10 cellular contexts compared by ENCODE assay signal in the genomic region with DNA sequence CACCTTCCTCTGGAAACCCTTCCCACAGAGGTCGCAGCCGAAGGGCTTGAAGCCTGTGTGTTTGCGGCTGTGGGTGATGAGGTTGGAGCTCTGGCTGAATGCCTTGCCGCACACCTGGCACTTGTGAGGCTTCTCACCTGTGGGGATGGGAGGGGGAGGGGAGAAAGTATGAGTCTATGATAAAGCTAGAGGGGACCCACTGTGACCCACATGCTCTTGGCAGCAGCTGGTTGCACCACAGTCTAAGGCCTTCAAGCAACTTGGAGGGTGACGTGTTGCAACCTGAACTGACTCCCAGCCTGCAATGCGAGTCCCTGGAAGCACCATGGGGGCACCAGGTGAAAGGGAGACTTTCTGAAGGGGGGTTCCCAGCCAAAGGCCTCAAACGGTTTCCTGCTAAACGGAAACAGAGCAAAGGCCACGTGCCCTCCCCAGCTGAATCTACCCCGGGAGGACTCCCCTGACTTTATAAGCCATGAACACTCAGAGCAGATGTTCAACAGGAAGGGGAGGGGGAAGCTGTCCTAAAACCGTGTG. TPM values are rescaled to one million over a fixed set of nuclear protein-coding genes. Genes with fewer than 3 reads are reported as not detected.
DNase-seq lines count a peak whose midpoint lies in the region; ATAC-seq and TF ChIP-seq lines count a peak whose summit lies in the region.
"Had no signal": no experiment of that assay in that cellular context is flagged by ENCODE, and none has a peak within 500 bp of the region (broad histone marks: within the 10 kb centered on the region; RNA-seq: fewer than 3 reads in every experiment).

No MANE protein-coding gene starts in this region.

- peak overlapping the region; percentile 82 for H3K27ac Mint-ChIP-seq in activated CD8-positive, alpha-beta T cell treated with anti-CD3 and anti-CD28 coated beads for 36 hours
- H3K27ac Mint-ChIP-seq: nephron had no signal

- no peak overlapping the region for H2AK5ac ChIP-seq in neuronal stem cell (ENCODE audit: low read depth, low read length)

- H3K14ac ChIP-seq in neuronal stem cell (ENCODE audit: low read length): no peak overlapping the region

- no peaks in the 10 kb centered on the region for H3K36me3 ChIP-seq in neuronal stem cell (replicated peaks in 1 of 2; ENCODE audit: control insufficient read depth in 2 of 2, insufficient read depth in 2 of 2, low read length in 2 of 2)
- no peaks in the 10 kb centered on the region for H3K36me3 ChIP-seq in ovary

- H3K4me2 ChIP-seq in neuronal stem cell (ENCODE audit: insufficient read depth, low read length, poor library complexity, severe bottlenecking): no peak overlapping the region

- intact Hi-C loops in activated CD8-positive, alpha-beta T cell treated with anti-CD3 and anti-CD28 coated beads for 36 hours (cut with micrococcal nuclease): no loop called here
- intact Hi-C loops in ovary (cut with DNase I): no loop called here

- peak overlapping the region; percentile 37 for H3K4me3 Mint-ChIP-seq in activated CD8-positive, alpha-beta T cell treated with anti-CD3 and anti-CD28 coated beads for 36 hours
- H3K4me3 Mint-ChIP-seq: nephron had no signal

- H3K9me3 Mint-ChIP-seq in activated CD8-positive, alpha-beta T cell treated with anti-CD3 and anti-CD28 coated beads for 36 hours: no peaks in the 10 kb centered on the region
- H3K9me3 Mint-ChIP-seq: nephron had no signal

- no peak for TF ChIP-seq CTCF in activated CD8-positive, alpha-beta T cell treated with anti-CD3 and anti-CD28 coated beads for 36 hours (IDR thresholded peaks at IDR 0.05)
- TF ChIP-seq CTCF in ovary (IDR thresholded peaks at IDR 0.05): no peak

- POLR2A ChIA-PET in activated CD8-positive, alpha-beta T cell treated with anti-CD3 and anti-CD28 coated beads for 36 hours (lab: Charles Lee): interaction anchor here (0.7 to 5.9 kb wide), 9 partner anchors 9 to 306 kb away, joined by 3 to 115 read pairs (median 4); a partner anchor contains a TSS

- no peak overlapping the region for H3K23ac ChIP-seq in neuronal stem cell (ENCODE audit: low read depth, low read length, poor library complexity)

- TF ChIP-seq EP300 in ovary (IDR thresholded peaks at IDR 0.05): no peak

- peaks cover 82% of the 10 kb centered on the region for H3K4me1 Mint-ChIP-seq in activated CD8-positive, alpha-beta T cell treated with anti-CD3 and anti-CD28 coated beads for 36 hours (ENCODE audit: low read depth)

- H4K8ac ChIP-seq in neuronal stem cell (ENCODE audit: low read depth, low read length): no peak overlapping the region

- H2BK15ac ChIP-seq in neuronal stem cell (ENCODE audit: low read length): no peak overlapping the region

- CTCF ChIA-PET in activated CD8-positive, alpha-beta T cell treated with anti-CD3 and anti-CD28 coated beads for 36 hours (lab: Charles Lee): interaction anchor here (0.8 to 3.4 kb wide), 3 partner anchors 8 to 114 kb away, joined by 3 to 46 read pairs (median 6); a partner anchor contains a TSS

- H4K91ac ChIP-seq in neuronal stem cell (ENCODE audit: low read depth, low read length, poor library complexity): no peak overlapping the region

- no peak overlapping the region for H2BK12ac ChIP-seq in neuronal stem cell (ENCODE audit: low read length)

- peak overlapping the region; percentile 19 for H3K18ac ChIP-seq in neuronal stem cell (ENCODE audit: low read length)

- no peaks in the 10 kb centered on the region for H3K27me3 Mint-ChIP-seq in activated CD8-positive, alpha-beta T cell treated with anti-CD3 and anti-CD28 coated beads for 36 hours

- no CpG with 5 or more reads among the region's 11 CpGs for WGBS in neuronal stem cell (ENCODE audit: extremely low coverage in 2 of 2, insufficient read length in 2 of 2, insufficient replicate concordance in 1 of 2), 2 donors
- 45 to 59% (median 50%) methylated on average over 11 of the region's 11 CpGs for WGBS in ovary, 3 donors

- ATAC-seq in HG03460 (IDR thresholded peaks at IDR 0.05; ENCODE audit: unreplicated experiment) (peak; percentile 46), GM21528 (IDR thresholded peaks at IDR 0.05; ENCODE audit: low FRiP score, unreplicated experiment) (no peak)
- ATAC-seq in activated CD8-positive, alpha-beta T cell treated with anti-CD3 and anti-CD28 coated beads for 36 hours: peak; percentile 82

- DNase-seq in activated CD8-positive, alpha-beta T cell treated with anti-CD3 and anti-CD28 coated beads for 36 hours: peak; percentile 93
- DNase-seq in neuronal stem cell (ENCODE audit: low spot score) (no peak), DMS79 (lab: John Stamatoyannopoulos, UW) (no peak), ovary (no peak), NCI-H774 (lab: John Stamatoyannopoulos, UW) (no peak)

- no peak overlapping the region for H3K4me3 ChIP-seq in neuronal stem cell (ENCODE audit: low read length in 2 of 2)
- no peak overlapping the region for H3K4me3 ChIP-seq in ovary

- no peak overlapping the region for H2AFZ ChIP-seq in neuronal stem cell (ENCODE audit: low read length)

- peaks cover 13 to 91% (median 36%) of the 10 kb centered on the region in 3 experiments for H3K27me3 ChIP-seq in neuronal stem cell (ENCODE audit: control insufficient read depth in 3 of 3, insufficient read depth in 3 of 3, low read depth in 1 of 3, low read length in 3 of 3)
- H3K27me3 ChIP-seq in ovary: no peaks in the 10 kb centered on the region

- H2BK5ac ChIP-seq in neuronal stem cell (ENCODE audit: low read length): no peak overlapping the region

- H3K4ac ChIP-seq in neuronal stem cell (ENCODE audit: low read length): no peak overlapping the region

- H3K9me3 ChIP-seq in neuronal stem cell (replicated peaks in 1 of 2; ENCODE audit: control insufficient read depth in 2 of 2, insufficient read depth in 1 of 2, low read depth in 1 of 2, low read length in 2 of 2) (no peaks in the 10 kb centered on the region), ovary (no peaks in the 10 kb centered on the region)

- H3K4me1 ChIP-seq in neuronal stem cell (ENCODE audit: control insufficient read depth in 2 of 2, insufficient read depth in 1 of 2, low read depth in 1 of 2, low read length in 2 of 2) (peaks cover 6 to 8% of the 10 kb centered on the region in 2 donors), ovary (ENCODE audit: insufficient read depth) (peaks cover 6% of the 10 kb centered on the region)

- peak; percentile 13 for TF ChIP-seq POLR2A in GM15510 (IDR thresholded peaks at IDR 0.05; ENCODE audit: borderline replicate concordance, extremely low read depth, insufficient read length)
- no peak for TF ChIP-seq POLR2A in ovary (IDR thresholded peaks at IDR 0.05)

- no peaks in the 10 kb centered on the region for H3K79me1 ChIP-seq in neuronal stem cell (ENCODE audit: low read depth, low read length)

- no peak overlapping the region for H3K9ac ChIP-seq in neuronal stem cell (ENCODE audit: low read depth, low read length, poor library complexity)

- no peak overlapping the region for H2BK120ac ChIP-seq in neuronal stem cell (ENCODE audit: low read depth, low read length)

- H3K36me3 Mint-ChIP-seq in activated CD8-positive, alpha-beta T cell treated with anti-CD3 and anti-CD28 coated beads for 36 hours (ENCODE audit: low read depth): peaks cover 90% of the 10 kb centered on the region

- no peak overlapping the region for H3K27ac ChIP-seq in neuronal stem cell (replicated peaks; ENCODE audit: low read length)
- H3K27ac ChIP-seq in ovary: no peak overlapping the region

RNA-seq across cellular contexts. Expression of a gene that starts 10.6 kb away (rescaled TPM):
- total RNA-seq in activated CD8-positive, alpha-beta T cell treated with anti-CD3 and anti-CD28 coated beads for 36 hours: 10 to 100 TPM; 54.3 to 55.3 TPM
- 0.06 TPM for polyA plus RNA-seq in neuronal stem cell (2013, experiment 1 of 2)
- 0.10 TPM for polyA plus RNA-seq in neuronal stem cell (2013, experiment 2 of 2)
- total RNA-seq in ovary: under 1 TPM in 6 of 7 donors, not detected in 1; 0.12 to 0.67 (median 0.33) TPM
- polyA plus RNA-seq in ovary: under 1 TPM; 0.16 to 0.92 TPM
- total RNA-seq: cerebellum had no signal

Comparison
In these comparisons a context has a peak if more than half of its experiments do, and no peak if none do; other contexts are left out.
1. RNA of a gene that starts 10.6 kb away (total RNA-seq): 54.3 to 55.3 TPM in activated CD8-positive, alpha-beta T cell treated with anti-CD3 and anti-CD28 coated beads for 36 hours; 0.12 to 0.67 TPM in ovary; every median in the first group is over 10 times any median in the second.